ENCODE assay signal across 20 cellular contexts in genomic region chrX:40373025-40373424, GRCh38.
DNase-seq lines count a peak whose midpoint lies in the region; ATAC-seq, FAIRE-seq and TF ChIP-seq lines count a peak whose summit lies in the region.
"Had no signal": no experiment of that assay in that cellular context is flagged by ENCODE, and none has a peak within 500 bp of the region (broad histone marks: within the 10 kb centered on the region; RNA-seq: fewer than 3 reads in every experiment).

No MANE protein-coding gene starts in this region.

- H3K36me3 Mint-ChIP-seq in activated naive CD4-positive, alpha-beta T cell treated with anti-CD3 and anti-CD28 coated beads, Interleukin-2, amount 10 ng/mL, durations not matched to agents 7 days and 5 days, result no peaks in the 10 kb centered on the region
- H3K36me3 Mint-ChIP-seq: CD14-positive monocyte; CD4-positive, alpha-beta memory T cell; CD4-positive, CD25-positive, alpha-beta regulatory T cell; CD8-positive, alpha-beta memory T cell had no signal

- no peak for ATAC-seq in HG03108 (IDR thresholded peaks at IDR 0.05; ENCODE audit: unreplicated experiment)
- no peak for ATAC-seq in left colon

- no peaks in the 10 kb centered on the region for H3K9me3 Mint-ChIP-seq in activated naive CD4-positive, alpha-beta T cell treated with anti-CD3 and anti-CD28 coated beads, Interleukin-2, amount 10 ng/mL, durations not matched to agents 7 days and 5 days
- H3K9me3 Mint-ChIP-seq: CD8-positive, alpha-beta memory T cell had no signal

- intact Hi-C loops in left colon (cut with DNase I, micrococcal nuclease), result no loop called here

- H3K27ac Mint-ChIP-seq in activated naive CD4-positive, alpha-beta T cell treated with anti-CD3 and anti-CD28 coated beads, Interleukin-2, amount 10 ng/mL, durations not matched to agents 7 days and 5 days, result peak overlapping the region; percentile 33
- H3K27ac Mint-ChIP-seq: CD14-positive monocyte; CD4-positive, alpha-beta memory T cell; CD4-positive, CD25-positive, alpha-beta regulatory T cell; CD8-positive, alpha-beta memory T cell had no signal

- DNase-seq in activated naive CD4-positive, alpha-beta T cell treated with anti-CD3 and anti-CD28 coated beads, Interleukin-2, amount 10 ng/mL, durations not matched to agents 7 days and 5 days, result no peak
- DNase-seq in activated naive CD4-positive, alpha-beta T cell (lab: John Stamatoyannopoulos, UW), result no peak
- no peak for DNase-seq in D721Med (ENCODE audit: insufficient read length, low spot score)
- no peak for DNase-seq in GM12892 (ENCODE audit: insufficient read length)
- no peak for DNase-seq in HTR-8/SVneo (ENCODE audit: insufficient read length, low spot score)
- DNase-seq in LoVo (ENCODE audit: low spot score), result no peak
- DNase-seq in left colon, result no peak
- DNase-seq: ACHN; BE2C; C1 segment of cervical spinal cord; CD4-positive, alpha-beta memory T cell; CD4-positive, CD25-positive, alpha-beta regulatory T cell; CD8-positive, alpha-beta memory T cell; COR-L47; DMS79 treated with DMSO at 0.1 percent for 48 hours; GF-D8 had no signal

- TF ChIP-seq POLR2A in GM12892 (IDR thresholded peaks at IDR 0.05; ENCODE audit: low read depth, low read length), result no peak

- H3K4me1 Mint-ChIP-seq in activated naive CD4-positive, alpha-beta T cell treated with anti-CD3 and anti-CD28 coated beads, Interleukin-2, amount 10 ng/mL, durations not matched to agents 7 days and 5 days, result no peaks in the 10 kb centered on the region
- H3K4me1 Mint-ChIP-seq: CD4-positive, alpha-beta memory T cell; CD4-positive, CD25-positive, alpha-beta regulatory T cell; CD8-positive, alpha-beta memory T cell had no signal

- CTCF ChIA-PET in activated naive CD4-positive, alpha-beta T cell treated with anti-CD3 and anti-CD28 coated beads, Interleukin-2, amount 10 ng/mL, durations not matched to agents 7 days and 5 days (lab: Charles Lee), result no interaction called here

- no peak for TF ChIP-seq CTCF in D721Med (IDR thresholded peaks at IDR 0.05; ENCODE audit: insufficient read depth, missing control alignments)

- no peak overlapping the region for H3K4me3 Mint-ChIP-seq in activated naive CD4-positive, alpha-beta T cell treated with anti-CD3 and anti-CD28 coated beads, Interleukin-2, amount 10 ng/mL, durations not matched to agents 7 days and 5 days
- H3K4me3 Mint-ChIP-seq: CD14-positive monocyte; CD4-positive, alpha-beta memory T cell; CD4-positive, CD25-positive, alpha-beta regulatory T cell; CD8-positive, alpha-beta memory T cell had no signal

- FAIRE-seq in D721Med (lab: Jason Lieb, UNC) (peak; percentile 93), GM12892 (lab: Jason Lieb, UNC) (peak; percentile 38), HTR-8/SVneo (lab: Jason Lieb, UNC) (peak; percentile 88)
- FAIRE-seq: A204.1, G401.6 had no signal

- no peaks in the 10 kb centered on the region for H3K27me3 Mint-ChIP-seq in activated naive CD4-positive, alpha-beta T cell treated with anti-CD3 and anti-CD28 coated beads, Interleukin-2, amount 10 ng/mL, durations not matched to agents 7 days and 5 days
- H3K27me3 Mint-ChIP-seq: CD4-positive, alpha-beta memory T cell; CD4-positive, CD25-positive, alpha-beta regulatory T cell had no signal
